In genomic region chr5:110842948-110843347, GRCh38 we compare ENCODE assay signal across 18 cellular contexts.
A peak's percentile ranks its signal among the peaks of the same experiment; 100 is the strongest.
DNase-seq lines count a peak whose midpoint lies in the region; ATAC-seq and TF ChIP-seq lines count a peak whose summit lies in the region.
"Had no signal": no experiment of that assay in that cellular context is flagged by ENCODE, and none has a peak within 500 bp of the region (broad histone marks: within the 10 kb centered on the region; RNA-seq: fewer than 3 reads in every experiment).

No MANE protein-coding gene starts in this region.

- no peak for DNase-seq in gastrocnemius medialis
- DNase-seq in activated naive CD4-positive, alpha-beta T cell treated with anti-CD3 and anti-CD28 coated beads for 36 hours = no peak
- DNase-seq: AML-193; Caco-2; Calu3; CD4-positive, alpha-beta T cell; CD8-positive, alpha-beta T cell; DMS79 treated with DMSO at 0.1 percent for 48 hours; GF-D8 had no signal

- TF ChIP-seq CTCF in gastrocnemius medialis (IDR thresholded peaks at IDR 0.05 in 4 of 5, conservative IDR thresholded peaks at IDR 0.05 in 1 of 5) = no peak

- no peak overlapping the region for H3K27ac Mint-ChIP-seq in activated naive CD4-positive, alpha-beta T cell treated with anti-CD3 and anti-CD28 coated beads for 36 hours
- H3K27ac Mint-ChIP-seq: B cell; CD4-positive, alpha-beta T cell; CD8-positive, alpha-beta T cell had no signal

- in situ Hi-C loops in gastrocnemius medialis (cut with MboI; ENCODE audit: low sequenced_read_pairs in 4 of 4) = no loop called here

- H3K4me3 ChIP-seq in gastrocnemius medialis = no peak overlapping the region
- H3K4me3 ChIP-seq: A549; BLaER1 treated with 17β-estradiol and CSF1 and Interleukin-3, amounts not matched to agents 10 nM and 100 nM had no signal

- peak; percentile 55 for ATAC-seq in GM18520 (IDR thresholded peaks at IDR 0.05; ENCODE audit: unreplicated experiment)
- ATAC-seq in HG02798 (IDR thresholded peaks at IDR 0.05; ENCODE audit: poor library complexity, unreplicated experiment) = peak; percentile 33
- peak; percentile 57 for ATAC-seq in HG03432 (IDR thresholded peaks at IDR 0.05; ENCODE audit: unreplicated experiment)
- no peak for ATAC-seq in GM21515 (IDR thresholded peaks at IDR 0.05; ENCODE audit: unreplicated experiment)
- ATAC-seq in gastrocnemius medialis = no peak
- ATAC-seq: A549; CD8-positive, alpha-beta T cell had no signal

- no peak for TF ChIP-seq POLR2A in gastrocnemius medialis (IDR thresholded peaks at IDR 0.05)

- H3K4me3 Mint-ChIP-seq in activated naive CD4-positive, alpha-beta T cell treated with anti-CD3 and anti-CD28 coated beads for 36 hours = no peak overlapping the region
- H3K4me3 Mint-ChIP-seq: B cell; CD4-positive, alpha-beta T cell; CD8-positive, alpha-beta T cell had no signal

- peaks cover 2% of the 10 kb centered on the region for H3K9me3 Mint-ChIP-seq in activated naive CD4-positive, alpha-beta T cell treated with anti-CD3 and anti-CD28 coated beads for 36 hours
- H3K9me3 Mint-ChIP-seq: CD4-positive, alpha-beta T cell; CD8-positive, alpha-beta T cell had no signal

- H3K36me3 Mint-ChIP-seq in activated naive CD4-positive, alpha-beta T cell treated with anti-CD3 and anti-CD28 coated beads for 36 hours (ENCODE audit: low read depth) = no peaks in the 10 kb centered on the region
- H3K36me3 Mint-ChIP-seq: CD8-positive, alpha-beta T cell had no signal

- no peaks in the 10 kb centered on the region for H3K4me1 Mint-ChIP-seq in activated naive CD4-positive, alpha-beta T cell treated with anti-CD3 and anti-CD28 coated beads for 36 hours (ENCODE audit: low read depth)
- H3K4me1 Mint-ChIP-seq: B cell had no signal

- H3K4me1 ChIP-seq in gastrocnemius medialis = no peaks in the 10 kb centered on the region
- H3K4me1 ChIP-seq: A549, Caco-2 had no signal

- intact Hi-C loops in gastrocnemius medialis (cut with DNase I; ENCODE audit: low total_unique reads) = no loop called here
- intact Hi-C loops in activated naive CD4-positive, alpha-beta T cell treated with anti-CD3 and anti-CD28 coated beads for 36 hours (cut with micrococcal nuclease) = no loop called here

- CTCF ChIA-PET in activated naive CD4-positive, alpha-beta T cell treated with anti-CD3 and anti-CD28 coated beads for 36 hours (lab: Charles Lee) = no interaction called here

- H3K36me3 ChIP-seq in gastrocnemius medialis = no peaks in the 10 kb centered on the region
- H3K36me3 ChIP-seq: BLaER1 treated with 17β-estradiol and CSF1 and Interleukin-3, amounts not matched to agents 10 nM and 100 nM had no signal

- H3K27me3 Mint-ChIP-seq in activated naive CD4-positive, alpha-beta T cell treated with anti-CD3 and anti-CD28 coated beads for 36 hours (ENCODE audit: low read depth) = peaks cover 5% of the 10 kb centered on the region
- H3K27me3 Mint-ChIP-seq: B cell had no signal

- H3K27ac ChIP-seq in gastrocnemius medialis = no peak overlapping the region
- H3K27ac ChIP-seq: 22Rv1; A549; BLaER1 treated with 17β-estradiol and CSF1 and Interleukin-3, amounts not matched to agents 10 nM and 100 nM; C4-2B had no signal

- no peaks in the 10 kb centered on the region for H3K9me3 ChIP-seq in gastrocnemius medialis
- H3K9me3 ChIP-seq: A549; BLaER1 treated with 17β-estradiol and CSF1 and Interleukin-3, amounts not matched to agents 10 nM and 100 nM; Caco-2 had no signal

- H3K27me3 ChIP-seq in gastrocnemius medialis = no peaks in the 10 kb centered on the region
- H3K27me3 ChIP-seq: BLaER1 treated with 17β-estradiol and CSF1 and Interleukin-3, amounts not matched to agents 10 nM and 100 nM had no signal

Comparison
In these comparisons a context has a peak if more than half of its experiments do, and no peak if none do; other contexts are left out.
1. ATAC-seq: peak in GM18520 (single experiment), HG02798 (single experiment) and HG03432 (single experiment); none in GM21515 (single experiment) and gastrocnemius medialis (0 of 2).